26 cellular contexts compared by ENCODE assay signal in genomic region chr10:37479469-37479868, GRCh38.
"Had no signal": no experiment of that assay in that cellular context is flagged by ENCODE, and none has a peak within 500 bp of the region (broad histone marks: within the 10 kb centered on the region; RNA-seq: fewer than 3 reads in every experiment).

No MANE protein-coding gene starts in this region.

- FAIRE-seq: islet of Langerhans, kidney, small intestine had no signal

- H3K4me1 ChIP-seq: left ventricle myocardium inferior, neural progenitor cell, right atrium auricular region, spleen, tibial nerve, uterus had no signal

- ATAC-seq: left colon; natural killer cell; sciatic nerve; stimulated activated memory B cell treated with anti-CD40 and anti-IgM and Interleukin-4, amounts not matched to agents 10 μg/mL and 1 μg/mL and 100 μg/mL, for 72 hours; stimulated activated naive CD8-positive, alpha-beta T cell treated with anti-CD3 and anti-CD28 coated beads, Interleukin-15, amount 100 ng/mL, for 72 hours had no signal

- H3K4me3 ChIP-seq: left ventricle myocardium inferior, lung, neural progenitor cell, ovary, right atrium auricular region, spleen, tibial nerve, uterus had no signal

- H3K36me3 ChIP-seq: left ventricle myocardium inferior, neural progenitor cell, neutrophil, ovary, right atrium auricular region, spleen, tibial nerve, uterus had no signal

- H3K9ac ChIP-seq: neural progenitor cell had no signal

- H3K27ac ChIP-seq: left ventricle myocardium inferior, neural progenitor cell, neutrophil, ovary, right atrium auricular region, spleen, tibial nerve, uterus had no signal

- H2AFZ ChIP-seq: neural progenitor cell had no signal

- H3K27me3 ChIP-seq: neural progenitor cell, neutrophil, ovary, right atrium auricular region, spleen, tibial nerve, uterus had no signal

- DNase-seq: hypothalamus; immature natural killer cell; kidney; left colon; left ventricle myocardium inferior; mesendoderm; naive B cell; natural killer cell; nephron progenitor cell; occipital lobe; ovary; small intestine; spleen; stimulated activated CD4-positive, alpha-beta T cell treated with anti-CD3 and anti-CD28 coated beads, Interleukin-4, amount 100 ng/mL, for 24 hours; stimulated activated naive CD4-positive, alpha-beta T cell treated with Interleukin-2 at 50 U/mL for 16 hours; stimulated activated naive CD8-positive, alpha-beta T cell treated with anti-CD3 and anti-CD28 coated beads, Interleukin-15, amount 100 ng/mL, for 72 hours; substantia nigra; uterus had no signal

- H3K9me3 ChIP-seq: left ventricle myocardium inferior, neutrophil, right atrium auricular region, tibial nerve, uterus had no signal

- H3K4me2 ChIP-seq: neural progenitor cell had no signal
